Comparison of ENCODE assay signal across 10 cellular contexts in genomic region chr2:237487496-237487895, GRCh38. TPM values are rescaled to one million over a fixed set of nuclear protein-coding genes. Genes with fewer than 3 reads are reported as not detected.
A peak's percentile ranks its signal among the peaks of the same experiment; 100 is the strongest.
DNase-seq lines count a peak whose midpoint lies in the region; ATAC-seq and TF ChIP-seq lines count a peak whose summit lies in the region.
"Had no signal": no experiment of that assay in that cellular context is flagged by ENCODE, and none has a peak within 500 bp of the region (broad histone marks: within the 10 kb centered on the region; RNA-seq: fewer than 3 reads in every experiment).

No MANE protein-coding gene starts in this region.

- no peak overlapping the region for H3K27ac Mint-ChIP-seq in naive thymus-derived CD4-positive, alpha-beta T cell

- DNase-seq in right lobe of liver = peak in 1 of 3 donors; percentile 71
- DNase-seq in thoracic aorta (ENCODE audit: low spot score) = no peak
- DNase-seq in hepatic stellate cell (ENCODE audit: low spot score) = no peak
- DNase-seq in activated effector memory CD4-positive, alpha-beta T cell treated with Interleukin-2 at 50 U/mL for 16 hours = no peak
- no peak for DNase-seq in naive thymus-derived CD4-positive, alpha-beta T cell
- DNase-seq: caudate nucleus, MV-4-11 had no signal

- peaks cover 36 to 51% (median 46%) of the 10 kb centered on the region in 5 donors for H3K27me3 Mint-ChIP-seq in naive thymus-derived CD4-positive, alpha-beta T cell

- POLR2A ChIA-PET in naive thymus-derived CD4-positive, alpha-beta T cell (lab: Charles Lee) = no interaction called here

- intact Hi-C loops in right lobe of liver (cut with DNase I) = no loop called here
- intact Hi-C loops in naive thymus-derived CD4-positive, alpha-beta T cell (cut with micrococcal nuclease) = no loop called here

- H3K4me3 Mint-ChIP-seq in naive thymus-derived CD4-positive, alpha-beta T cell = peak overlapping the region in 1 of 10 donors; percentile 33

- H3K4me1 Mint-ChIP-seq in naive thymus-derived CD4-positive, alpha-beta T cell = no peaks in the 10 kb centered on the region

- peak overlapping the region; percentile 48 for H3K9ac ChIP-seq in HUES64 (ENCODE audit: low read depth, low read length)

- peaks cover 13% of the 10 kb centered on the region for H3K9me3 ChIP-seq in HUES64 (ENCODE audit: insufficient read depth, low read depth, low read length)
- H3K9me3 ChIP-seq in ectodermal cell (ENCODE audit: control insufficient read depth, low read length) = no peaks in the 10 kb centered on the region
- H3K9me3 ChIP-seq in right lobe of liver = no peaks in the 10 kb centered on the region
- peaks cover 10% of the 10 kb centered on the region for H3K9me3 ChIP-seq in thoracic aorta
- H3K9me3 ChIP-seq in naive thymus-derived CD4-positive, alpha-beta T cell (ENCODE audit: control insufficient read depth in 2 of 3, low read length in 3 of 3) = peaks cover 0 to 10% (median 0%) of the 10 kb centered on the region in 3 experiments

- TF ChIP-seq CTCF in right lobe of liver (IDR thresholded peaks at IDR 0.05) (no peak), thoracic aorta (IDR thresholded peaks at IDR 0.05) (no peak)

- ATAC-seq in right lobe of liver (peak; percentile 26 to 68 (median 54)), thoracic aorta (ENCODE audit: insufficient number of reproducible peaks, low FRiP score, low read depth) (no peak), HG03280 (IDR thresholded peaks at IDR 0.05; ENCODE audit: unreplicated experiment) (no peak)
- no peak for ATAC-seq in naive thymus-derived CD4-positive, alpha-beta T cell

- peaks cover 0 to 27% (median 13%) of the 10 kb centered on the region in 11 donors for H3K9me3 Mint-ChIP-seq in naive thymus-derived CD4-positive, alpha-beta T cell

- no peak overlapping the region for H3K27ac ChIP-seq in HUES64 (ENCODE audit: low read depth, low read length)
- H3K27ac ChIP-seq in ectodermal cell (ENCODE audit: insufficient read depth, low read depth, low read length, poor library complexity, severe bottlenecking) = no peak overlapping the region
- peak overlapping the region; percentile 79 to 96 (median 96) for H3K27ac ChIP-seq in right lobe of liver
- no peak overlapping the region for H3K27ac ChIP-seq in thoracic aorta
- no peak overlapping the region for H3K27ac ChIP-seq in naive thymus-derived CD4-positive, alpha-beta T cell (ENCODE audit: low read depth, low read length)

- 0 out of 2 replicates have a peak, but pooled peaks cover 3% of the 10 kb centered on the region for H3K36me3 ChIP-seq in HUES64 (ENCODE audit: insufficient read depth, low read length)
- H3K36me3 ChIP-seq in ectodermal cell (ENCODE audit: control insufficient read depth, insufficient read depth, low read length) = no peaks in the 10 kb centered on the region
- no peaks in the 10 kb centered on the region for H3K36me3 ChIP-seq in right lobe of liver
- no peaks in the 10 kb centered on the region for H3K36me3 ChIP-seq in thoracic aorta
- H3K36me3 ChIP-seq in naive thymus-derived CD4-positive, alpha-beta T cell (ENCODE audit: control insufficient read depth in 2 of 3, insufficient read depth in 3 of 3, low read length in 3 of 3) = no peaks in the 10 kb centered on the region

- CTCF ChIA-PET in naive thymus-derived CD4-positive, alpha-beta T cell (lab: Charles Lee) = no interaction called here

- H3K27me3 ChIP-seq in HUES64 (ENCODE audit: insufficient read depth, low read length) = peaks cover 53% of the 10 kb centered on the region
- H3K27me3 ChIP-seq in ectodermal cell (ENCODE audit: control insufficient read depth, insufficient read depth, low read length, poor library complexity, severe bottlenecking) = peaks cover 70% of the 10 kb centered on the region
- H3K27me3 ChIP-seq in right lobe of liver = no peaks in the 10 kb centered on the region
- H3K27me3 ChIP-seq in thoracic aorta (replicated peaks; ENCODE audit: insufficient read depth) = peaks cover 12% of the 10 kb centered on the region
- H3K27me3 ChIP-seq in naive thymus-derived CD4-positive, alpha-beta T cell (ENCODE audit: control insufficient read depth in 2 of 2, insufficient read depth in 2 of 2, low read length in 2 of 2) = peaks cover 0 to 5% of the 10 kb centered on the region in 2 donors

- 44% methylated on average over 14 of the region's 14 CpGs for WGBS in HUES64
- WGBS in ectodermal cell, 2 experiments = 47 to 52% methylated on average over 14 of the region's 14 CpGs
- WGBS in right lobe of liver (ENCODE audit: insufficient coverage, low coverage, low lambda C conversion rate, missing lambda C conversion rate) = 17% methylated on average over 1 of the region's 14 CpGs

- peaks cover 19% of the 10 kb centered on the region for H3K4me1 ChIP-seq in HUES64 (ENCODE audit: insufficient read depth, low read length)
- peaks cover 16% of the 10 kb centered on the region for H3K4me1 ChIP-seq in ectodermal cell (ENCODE audit: control insufficient read depth, insufficient read depth, low read length)
- H3K4me1 ChIP-seq in right lobe of liver = peaks cover 0 to 33% (median 10%) of the 10 kb centered on the region in 4 donors
- peaks cover 12 to 19% of the 10 kb centered on the region in 2 donors for H3K4me1 ChIP-seq in thoracic aorta (ENCODE audit: control insufficient read depth in 1 of 2, low read depth in 2 of 2)
- H3K4me1 ChIP-seq in naive thymus-derived CD4-positive, alpha-beta T cell (ENCODE audit: control insufficient read depth in 2 of 2, insufficient read depth in 2 of 2, low read length in 2 of 2) = no peaks in the 10 kb centered on the region

- H3K4me3 ChIP-seq in HUES64 (ENCODE audit: low read length) (peak overlapping the region; percentile 62), ectodermal cell (ENCODE audit: insufficient read depth, low read depth, low read length) (peak overlapping the region; percentile 5), right lobe of liver (peak overlapping the region; percentile 57 to 91 (median 86)), thoracic aorta (peak overlapping the region; percentile 72)
- H3K4me3 ChIP-seq in naive thymus-derived CD4-positive, alpha-beta T cell (ENCODE audit: low read length) = no peak overlapping the region

- peaks cover 3 to 9% (median 3%) of the 10 kb centered on the region in 5 donors for H3K36me3 Mint-ChIP-seq in naive thymus-derived CD4-positive, alpha-beta T cell

- TF ChIP-seq POLR2A in right lobe of liver (IDR thresholded peaks at IDR 0.05) = no peak

RNA-seq across cellular contexts. Expression of gene MLPH, which starts 0.4 kb away (rescaled TPM):
- 3.0 TPM for polyA plus RNA-seq in HUES64 (2013, experiment 1 of 2)
- polyA plus RNA-seq in HUES64 (2013, experiment 2 of 2) = 4.9 TPM
- polyA plus RNA-seq in ectodermal cell (2013, experiment 1 of 4) = 0.74 TPM
- 0.46 TPM for polyA plus RNA-seq in ectodermal cell (2013, experiment 2 of 4)
- polyA plus RNA-seq in ectodermal cell (2013, experiment 3 of 4) = 1.0 TPM
- 0.81 TPM for polyA plus RNA-seq in ectodermal cell (2013, experiment 4 of 4)
- total RNA-seq in right lobe of liver = 10 to 100 TPM; 20.8 to 52.8 (median 35.1) TPM
- total RNA-seq in thoracic aorta = 1 to 10 TPM; 2.0 to 7.4 TPM
- not detected for total RNA-seq in naive thymus-derived CD4-positive, alpha-beta T cell
- polyA plus RNA-seq in naive thymus-derived CD4-positive, alpha-beta T cell = not detected

Comparison
In these comparisons a context has a peak if more than half of its experiments do, and no peak if none do; other contexts are left out.
1. H3K27ac ChIP-seq: peak in right lobe of liver (3 of 3); none in HUES64 (single experiment), ectodermal cell (single experiment), thoracic aorta (0 of 2) and naive thymus-derived CD4-positive, alpha-beta T cell (single experiment).
2. ATAC-seq: peak in right lobe of liver (4 of 4); none in thoracic aorta (single experiment), HG03280 (single experiment) and naive thymus-derived CD4-positive, alpha-beta T cell (single experiment).